ENCODE assay signal across 10 cellular contexts in the genomic region with DNA sequence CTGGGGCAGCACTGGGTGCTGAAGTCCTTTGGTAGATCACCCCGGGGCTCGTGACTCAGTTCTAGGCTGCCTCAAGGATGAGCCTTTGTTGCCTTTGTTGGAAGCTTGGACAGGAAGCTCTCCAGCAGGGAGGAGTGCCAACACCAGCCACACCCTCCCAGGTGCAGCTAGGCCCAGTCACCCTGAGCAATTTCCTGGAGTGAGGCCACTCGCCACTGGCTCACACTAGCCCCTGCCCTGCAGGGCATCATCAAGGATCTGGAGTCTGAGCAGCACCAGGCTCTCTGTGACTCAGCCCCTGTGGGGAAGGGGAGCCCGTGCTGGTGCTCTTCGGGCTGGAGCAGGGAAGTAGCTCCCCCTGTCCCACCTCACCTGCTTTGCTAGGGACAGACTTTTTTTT. TPM values are rescaled to one million over a fixed set of nuclear protein-coding genes. Genes with fewer than 3 reads are reported as not detected.
DNase-seq lines count a peak whose midpoint lies in the region; ATAC-seq and TF ChIP-seq lines count a peak whose summit lies in the region.
"Had no signal": no experiment of that assay in that cellular context is flagged by ENCODE, and none has a peak within 500 bp of the region (broad histone marks: within the 10 kb centered on the region; RNA-seq: fewer than 3 reads in every experiment).

No MANE protein-coding gene starts in this region.

- peaks cover 45 to 83% of the 10 kb centered on the region in 2 donors for H3K27me3 Mint-ChIP-seq in effector memory CD8-positive, alpha-beta T cell

- no peak overlapping the region for H3K27ac ChIP-seq in GM23248
- peak overlapping the region; percentile 90 to 91 for H3K27ac ChIP-seq in breast epithelium
- no peak overlapping the region for H3K27ac ChIP-seq in neuronal stem cell (replicated peaks; ENCODE audit: low read length)
- no peak overlapping the region for H3K27ac ChIP-seq in mesenchymal stem cell (ENCODE audit: low read length, poor library complexity, severe bottlenecking)
- H3K27ac ChIP-seq: parathyroid adenoma had no signal

- no peaks in the 10 kb centered on the region for H3K4me1 Mint-ChIP-seq in effector memory CD8-positive, alpha-beta T cell (ENCODE audit: low read depth in 2 of 2)
- H3K4me1 Mint-ChIP-seq: stimulated activated naive CD8-positive, alpha-beta T cell treated with anti-CD3 and anti-CD28 coated beads, Interleukin-15, amount 100 ng/mL, for 72 hours had no signal

- H3K14ac ChIP-seq in neuronal stem cell (ENCODE audit: low read length) (no peak overlapping the region), mesenchymal stem cell (ENCODE audit: low read length in 2 of 2) (peak overlapping the region in 1 of 2 experiments; percentile 44)

- ATAC-seq in HG02763 (IDR thresholded peaks at IDR 0.05; ENCODE audit: unreplicated experiment): no peak
- ATAC-seq in effector memory CD8-positive, alpha-beta T cell (replicated peaks): no peak
- ATAC-seq: stimulated activated naive CD8-positive, alpha-beta T cell treated with anti-CD3 and anti-CD28 coated beads, Interleukin-15, amount 100 ng/mL, for 72 hours had no signal

- H3K4me1 ChIP-seq in GM23248 (ENCODE audit: insufficient read depth): peaks cover 8% of the 10 kb centered on the region; the same call in 1 of the 2 replicates
- peaks cover 0 to 3% of the 10 kb centered on the region in 2 donors for H3K4me1 ChIP-seq in breast epithelium
- peaks cover under 1 to 1% of the 10 kb centered on the region in 2 donors for H3K4me1 ChIP-seq in neuronal stem cell (ENCODE audit: control insufficient read depth in 2 of 2, insufficient read depth in 1 of 2, low read depth in 1 of 2, low read length in 2 of 2)
- peaks cover 9% of the 10 kb centered on the region for H3K4me1 ChIP-seq in mesenchymal stem cell (ENCODE audit: control insufficient read depth, insufficient read depth, low read depth, low read length)
- H3K4me1 ChIP-seq: parathyroid adenoma had no signal

- H3K18ac ChIP-seq in neuronal stem cell (ENCODE audit: low read length) (peak overlapping the region; percentile 31), mesenchymal stem cell (ENCODE audit: low read depth in 1 of 2, low read length in 2 of 2) (no peak overlapping the region)

- H4K91ac ChIP-seq in neuronal stem cell (ENCODE audit: low read depth, low read length, poor library complexity) (no peak overlapping the region), mesenchymal stem cell (ENCODE audit: low read length) (no peak overlapping the region)

- no peak overlapping the region for H2BK15ac ChIP-seq in neuronal stem cell (ENCODE audit: low read length)
- H2BK15ac ChIP-seq in mesenchymal stem cell (ENCODE audit: low read depth, poor library complexity, severe bottlenecking): no peak overlapping the region

- H2BK120ac ChIP-seq in neuronal stem cell (ENCODE audit: low read depth, low read length) (no peak overlapping the region), mesenchymal stem cell (ENCODE audit: low read depth, low read length) (no peak overlapping the region)

- no peaks in the 10 kb centered on the region for H3K9me2 ChIP-seq in GM23248 (ENCODE audit: insufficient read depth)

- no peak for TF ChIP-seq POLR2A in breast epithelium (IDR thresholded peaks at IDR 0.05)

- no peak overlapping the region for H3K27ac Mint-ChIP-seq in effector memory CD8-positive, alpha-beta T cell
- H3K27ac Mint-ChIP-seq: stimulated activated naive CD8-positive, alpha-beta T cell treated with anti-CD3 and anti-CD28 coated beads, Interleukin-15, amount 100 ng/mL, for 72 hours had no signal

- no peaks in the 10 kb centered on the region for H3K9me3 Mint-ChIP-seq in effector memory CD8-positive, alpha-beta T cell
- H3K9me3 Mint-ChIP-seq: stimulated activated naive CD8-positive, alpha-beta T cell treated with anti-CD3 and anti-CD28 coated beads, Interleukin-15, amount 100 ng/mL, for 72 hours had no signal

- no peak for TF ChIP-seq CTCF in breast epithelium (IDR thresholded peaks at IDR 0.05)

- H3K36me3 Mint-ChIP-seq in effector memory CD8-positive, alpha-beta T cell (ENCODE audit: insufficient read depth): peaks cover 3% of the 10 kb centered on the region

- H4K8ac ChIP-seq in neuronal stem cell (ENCODE audit: low read depth, low read length): no peak overlapping the region
- H4K8ac ChIP-seq in mesenchymal stem cell (ENCODE audit: low read length): no peak overlapping the region

- no peaks in the 10 kb centered on the region for H3K9me3 ChIP-seq in GM23248 (ENCODE audit: low read depth)
- peaks cover 0 to 3% of the 10 kb centered on the region in 2 donors for H3K9me3 ChIP-seq in breast epithelium
- H3K9me3 ChIP-seq in neuronal stem cell (replicated peaks in 1 of 2; ENCODE audit: control insufficient read depth in 2 of 2, insufficient read depth in 1 of 2, low read depth in 1 of 2, low read length in 2 of 2): no peaks in the 10 kb centered on the region
- no peaks in the 10 kb centered on the region for H3K9me3 ChIP-seq in mesenchymal stem cell (ENCODE audit: control insufficient read depth, low read length)

- no peaks in the 10 kb centered on the region for H3F3A ChIP-seq in GM23248 (ENCODE audit: insufficient read depth)

- no peaks in the 10 kb centered on the region for H4K20me1 ChIP-seq in GM23248 (ENCODE audit: insufficient read depth)

- H3K36me3 ChIP-seq in GM23248 (ENCODE audit: low read depth) (no peaks in the 10 kb centered on the region), breast epithelium (no peaks in the 10 kb centered on the region), neuronal stem cell (replicated peaks in 1 of 2; ENCODE audit: control insufficient read depth in 2 of 2, insufficient read depth in 2 of 2, low read length in 2 of 2) (no peaks in the 10 kb centered on the region), mesenchymal stem cell (ENCODE audit: control insufficient read depth in 1 of 2, insufficient read depth in 2 of 2, low read depth in 1 of 2, low read length in 2 of 2) (no peaks in the 10 kb centered on the region)

- H2AFZ ChIP-seq in GM23248 (no peak overlapping the region), neuronal stem cell (ENCODE audit: low read length) (no peak overlapping the region), mesenchymal stem cell (ENCODE audit: low read depth, low read length) (no peak overlapping the region)
- H2AFZ ChIP-seq: parathyroid adenoma had no signal

- H3K27me3 ChIP-seq in GM23248 (replicated peaks; ENCODE audit: insufficient read depth) (no peaks in the 10 kb centered on the region), breast epithelium (no peaks in the 10 kb centered on the region), neuronal stem cell (ENCODE audit: control insufficient read depth in 3 of 3, insufficient read depth in 3 of 3, low read depth in 1 of 3, low read length in 3 of 3) (peaks cover 0 to 7% (median 0%) of the 10 kb centered on the region in 3 experiments), mesenchymal stem cell (ENCODE audit: control insufficient read depth in 1 of 2, insufficient read depth in 1 of 2, low read length in 2 of 2) (peaks cover 0 to 6% of the 10 kb centered on the region in 2 experiments)

- no peak overlapping the region for H3K4me3 Mint-ChIP-seq in effector memory CD8-positive, alpha-beta T cell
- H3K4me3 Mint-ChIP-seq: stimulated activated naive CD8-positive, alpha-beta T cell treated with anti-CD3 and anti-CD28 coated beads, Interleukin-15, amount 100 ng/mL, for 72 hours had no signal

- no peak overlapping the region for H3K9ac ChIP-seq in GM23248
- no peak overlapping the region for H3K9ac ChIP-seq in neuronal stem cell (ENCODE audit: low read depth, low read length, poor library complexity)
- no peak overlapping the region for H3K9ac ChIP-seq in mesenchymal stem cell (ENCODE audit: low read length)
- H3K9ac ChIP-seq: parathyroid adenoma had no signal

- H3K23ac ChIP-seq in neuronal stem cell (ENCODE audit: low read depth, low read length, poor library complexity) (no peak overlapping the region), mesenchymal stem cell (ENCODE audit: low read length in 2 of 2) (no peak overlapping the region)

- in situ Hi-C loops in GM23248 (cut with MboI): no loop called here

- WGBS in GM23248 (ENCODE audit: low coverage in 1 of 2, low lambda C conversion rate in 2 of 2, missing lambda C conversion rate in 2 of 2), 2 experiments: 51 to 57% methylated on average over 5 of the region's 5 CpGs
- WGBS in neuronal stem cell (ENCODE audit: extremely low coverage in 2 of 2, insufficient read length in 2 of 2, insufficient replicate concordance in 1 of 2), 2 donors: no CpG with 5 or more reads among the region's 5 CpGs
- WGBS in mesenchymal stem cell: 60% methylated on average over 5 of the region's 5 CpGs

- H3K79me2 ChIP-seq in GM23248 (ENCODE audit: insufficient read depth): no peaks in the 10 kb centered on the region
- H3K79me2 ChIP-seq: parathyroid adenoma had no signal

- H2BK5ac ChIP-seq in neuronal stem cell (ENCODE audit: low read length) (no peak overlapping the region), mesenchymal stem cell (ENCODE audit: low read depth, low read length, poor library complexity, severe bottlenecking) (no peak overlapping the region)

- intact Hi-C loops in breast epithelium (cut with DNase I; ENCODE audit: low total_unique reads): no loop called here

- DNase-seq in GM23248: peak; percentile 64
- DNase-seq in NCI-H2196 treated with DMSO at 0.1 percent for 48 hours (lab: John Stamatoyannopoulos, UW; ENCODE audit: unreplicated experiment): peak; percentile 80
- peak; percentile 91 to 92 for DNase-seq in breast epithelium (ENCODE audit: low spot score in 2 of 2)
- DNase-seq in neuronal stem cell (ENCODE audit: low spot score): no peak
- no peak for DNase-seq in mesenchymal stem cell
- DNase-seq in UCSD-AML1 (lab: John Stamatoyannopoulos, UW; ENCODE audit: unreplicated experiment): no peak
- DNase-seq in effector memory CD8-positive, alpha-beta T cell: no peak

- H2BK12ac ChIP-seq in neuronal stem cell (ENCODE audit: low read length) (no peak overlapping the region), mesenchymal stem cell (ENCODE audit: low read length in 2 of 2) (no peak overlapping the region)

- H3K4me3 ChIP-seq in GM23248: no peak overlapping the region
- H3K4me3 ChIP-seq in breast epithelium: no peak overlapping the region
- peak overlapping the region in 1 of 2 donors; percentile 32 for H3K4me3 ChIP-seq in neuronal stem cell (ENCODE audit: low read length in 2 of 2)
- H3K4me3 ChIP-seq in mesenchymal stem cell (ENCODE audit: insufficient read depth in 1 of 2, low read depth in 1 of 2, low read length in 2 of 2): no peak overlapping the region

- H2AK5ac ChIP-seq in neuronal stem cell (ENCODE audit: low read depth, low read length) (no peak overlapping the region), mesenchymal stem cell (ENCODE audit: low read length, severe bottlenecking) (no peak overlapping the region)

- H3K79me1 ChIP-seq in neuronal stem cell (ENCODE audit: low read depth, low read length) (no peaks in the 10 kb centered on the region), mesenchymal stem cell (replicated peaks; ENCODE audit: low read length, poor library complexity, severe bottlenecking) (no peaks in the 10 kb centered on the region)

- no peak overlapping the region for H3K4ac ChIP-seq in neuronal stem cell (ENCODE audit: low read length)
- H3K4ac ChIP-seq in mesenchymal stem cell (ENCODE audit: low read depth in 1 of 2, low read length in 2 of 2): no peak overlapping the region

- H3K4me2 ChIP-seq in GM23248 (ENCODE audit: unreplicated experiment) (no peak overlapping the region), neuronal stem cell (ENCODE audit: insufficient read depth, low read length, poor library complexity, severe bottlenecking) (no peak overlapping the region), mesenchymal stem cell (ENCODE audit: low read length, poor library complexity, severe bottlenecking) (no peak overlapping the region)

RNA-seq across cellular contexts. Expression of a gene that starts 6.7 kb away (rescaled TPM):
- 32.5 and 33.1 TPM in 2 replicates for total RNA-seq in GM23248 (2014; rRNA removed; shearing (Covaris generic))
- polyA plus RNA-seq in GM23248 (2016; fragmentation: Nextera tagmentation; extraction: Ambion mirVana): 24.5 and 25.6 TPM in 2 replicates
- total RNA-seq in breast epithelium: 10 to 100 TPM in 2 of 3 donors, 1 to 10 TPM in 1; 2.6 to 51.8 (median 38.7) TPM
- 45.3 TPM for polyA plus RNA-seq in neuronal stem cell (2013, experiment 1 of 2)
- polyA plus RNA-seq in neuronal stem cell (2013, experiment 2 of 2): 48.1 TPM
- 8.4 TPM for polyA plus RNA-seq in mesenchymal stem cell (2013, experiment 1 of 2)
- 6.9 TPM for polyA plus RNA-seq in mesenchymal stem cell (2013, experiment 2 of 2)

Comparison
In these comparisons a context has a peak if more than half of its experiments do, and no peak if none do; other contexts are left out.
1. DNase-seq: peak in GM23248 (single experiment), NCI-H2196 treated with DMSO at 0.1 percent for 48 hours (single experiment) and breast epithelium (2 of 2); none in neuronal stem cell (single experiment), mesenchymal stem cell (single experiment), UCSD-AML1 (single experiment) and effector memory CD8-positive, alpha-beta T cell (0 of 3).
2. H3K27ac ChIP-seq: peak in breast epithelium (2 of 2); none in GM23248 (single experiment), neuronal stem cell (single experiment) and mesenchymal stem cell (single experiment).